ENCODE assay signal across 22 cellular contexts in genomic region chr9:123239726-123240125, GRCh38. TPM values are rescaled to one million over a fixed set of nuclear protein-coding genes. Genes with fewer than 3 reads are reported as not detected.
A peak's percentile ranks its signal among the peaks of the same experiment; 100 is the strongest.
DNase-seq lines count a peak whose midpoint lies in the region; ATAC-seq and TF ChIP-seq lines count a peak whose summit lies in the region.
"Had no signal": no experiment of that assay in that cellular context is flagged by ENCODE, and none has a peak within 500 bp of the region (broad histone marks: within the 10 kb centered on the region; RNA-seq: fewer than 3 reads in every experiment).

No MANE protein-coding gene starts in this region.

- peaks cover 20% of the 10 kb centered on the region for H3K4me1 Mint-ChIP-seq in T-helper 17 cell

- 0 out of 2 replicates have a peak, but pooled peaks cover 3% of the 10 kb centered on the region for H4K20me1 ChIP-seq in DOHH2 (ENCODE audit: control insufficient read depth, insufficient read depth, low read depth, low read length)

- H3F3A ChIP-seq in DOHH2 (ENCODE audit: control insufficient read depth, insufficient read depth) = peaks cover 57% of the 10 kb centered on the region

- H3K27ac Mint-ChIP-seq in T-helper 17 cell = peak overlapping the region; percentile 45
- H3K27ac Mint-ChIP-seq: CD8-positive, alpha-beta memory T cell had no signal

- peak overlapping the region; percentile 90 for H3K4me2 ChIP-seq in DOHH2 (ENCODE audit: low read length)

- peaks cover 6% of the 10 kb centered on the region for H3K36me3 Mint-ChIP-seq in T-helper 17 cell (ENCODE audit: low read depth)

- no peaks in the 10 kb centered on the region for H3K9me2 ChIP-seq in DOHH2 (replicated peaks; ENCODE audit: control insufficient read depth, low read length)

- H3K27me3 ChIP-seq in DOHH2 (ENCODE audit: control insufficient read depth, low read length) = no peaks in the 10 kb centered on the region
- H3K27me3 ChIP-seq: Peyer's patch had no signal

- H3K4me3 ChIP-seq in DOHH2 (ENCODE audit: low read length) = peak overlapping the region; percentile 64
- H3K4me3 ChIP-seq: HAP-1, Peyer's patch had no signal

- H3K79me2 ChIP-seq in DOHH2 (ENCODE audit: control insufficient read depth, low read length) = peaks cover 93% of the 10 kb centered on the region

- H3K27me3 Mint-ChIP-seq in T-helper 17 cell = no peaks in the 10 kb centered on the region
- H3K27me3 Mint-ChIP-seq: CD8-positive, alpha-beta memory T cell had no signal

- TF ChIP-seq CTCF in DOHH2 (IDR thresholded peaks at IDR 0.05; ENCODE audit: low read depth, low read length, poor library complexity, severe bottlenecking) = no peak

- no peak for ATAC-seq in T-helper 17 cell
- ATAC-seq in GM21526 (IDR thresholded peaks at IDR 0.05; ENCODE audit: low FRiP score, unreplicated experiment) = no peak
- no peak for ATAC-seq in HG02852 (IDR thresholded peaks at IDR 0.05; ENCODE audit: unreplicated experiment)

- H3K27ac ChIP-seq in DOHH2 (ENCODE audit: low read depth, low read length) = peak overlapping the region; percentile 100
- H3K27ac ChIP-seq: C4-2B, HL-60, Peyer's patch had no signal

- no peaks in the 10 kb centered on the region for H3K9me3 ChIP-seq in DOHH2 (ENCODE audit: control insufficient read depth, insufficient read depth, low read length)
- H3K9me3 ChIP-seq in T-helper 17 cell (ENCODE audit: control insufficient read depth, low read length, poor library complexity, severe bottlenecking) = no peaks in the 10 kb centered on the region
- H3K9me3 ChIP-seq: HAP-1, Peyer's patch had no signal

- no peak overlapping the region for H3K4me3 Mint-ChIP-seq in T-helper 17 cell
- H3K4me3 Mint-ChIP-seq: CD8-positive, alpha-beta memory T cell had no signal

- peaks cover 40% of the 10 kb centered on the region for H3K36me3 ChIP-seq in DOHH2 (ENCODE audit: control insufficient read depth, low read length)
- H3K36me3 ChIP-seq: HAP-1, Peyer's patch had no signal

- DNase-seq in NCI-H226 = peak; percentile 5
- DNase-seq in T-helper 17 cell = no peak
- peak; percentile 34 for DNase-seq in germinal center (ENCODE audit: low spot score)
- DNase-seq in NCI-H1930 (lab: John Stamatoyannopoulos, UW) = no peak
- DNase-seq in activated T-cell treated with anti-CD3 and anti-CD28 coated beads for 4 hours = no peak
- DNase-seq: AML-193; Calu3; CD8-positive, alpha-beta memory T cell; DMS153; KG1; NCI-H1694; NCI-H2081 treated with DMSO at 0.1 percent for 48 hours; NCI-H446 treated with DMSO at 0.1 percent for 48 hours; NCI-H526 treated with DMSO at 0.1 percent for 48 hours; Peyer's patch; Right ventricle myocardium superior had no signal

- peaks cover 98% of the 10 kb centered on the region for H3K4me1 ChIP-seq in DOHH2 (ENCODE audit: control insufficient read depth, low read length)
- H3K4me1 ChIP-seq: Peyer's patch had no signal

RNA-seq across cellular contexts. Expression of gene STRBP, which starts 28.7 kb away (rescaled TPM):
- total RNA-seq in T-helper 17 cell = 10 to 100 TPM; 11.1 to 15.4 TPM

Comparison
In these comparisons a context has a peak if more than half of its experiments do, and no peak if none do; other contexts are left out.
1. DNase-seq: peak in NCI-H226 (single experiment) and germinal center (single experiment); none in T-helper 17 cell (0 of 3), NCI-H1930 (0 of 2) and activated T-cell treated with anti-CD3 and anti-CD28 coated beads for 4 hours (single experiment).